Comparison of ENCODE assay signal across 1 cellular context in the genomic region with DNA sequence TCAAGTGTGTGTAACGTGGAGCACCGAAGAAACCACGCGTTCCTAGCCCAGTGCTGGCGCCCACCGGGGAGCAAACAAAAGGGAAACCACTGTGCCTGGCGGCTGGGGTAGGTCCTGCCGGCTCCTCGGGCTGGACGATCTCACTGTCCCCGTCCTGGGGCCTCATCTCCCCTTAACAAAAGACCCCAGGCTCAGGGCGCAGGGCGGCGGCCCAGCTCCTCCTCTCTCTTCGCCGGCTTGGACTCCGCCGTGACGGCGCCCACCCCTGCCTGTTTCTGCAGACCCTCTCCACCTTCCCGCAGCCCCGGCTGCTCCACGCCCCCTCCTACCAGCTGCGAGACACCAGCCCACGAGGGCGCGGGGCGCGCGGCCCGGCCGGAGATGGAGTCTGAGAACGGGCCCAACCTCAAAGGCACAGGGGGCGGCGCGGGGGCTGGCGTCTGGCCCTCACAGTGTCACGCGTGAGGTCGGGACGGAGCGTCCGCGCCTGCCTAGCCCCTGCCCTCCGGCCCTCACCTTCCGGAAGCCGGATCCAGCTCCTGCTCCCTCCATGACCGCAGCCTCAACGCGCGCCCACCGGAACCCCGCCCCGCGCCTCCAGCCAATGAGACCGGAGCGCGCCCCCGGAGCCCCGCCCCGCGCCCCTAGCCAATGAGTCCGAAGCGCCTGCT.
TF ChIP-seq lines count a peak whose summit lies in the region.

Gene CENPX, minus strand, starts transcription at position 569 of the 671 bp plus-strand sequence. Its CDS starts 17 bp downstream, at position 552.

TF ChIP-seq in WTC11, 78 proteins besides CTCF, POLR2A, EP300 and RAD21 (continued from another document):
- TF ChIP-seq, protein P1, sequence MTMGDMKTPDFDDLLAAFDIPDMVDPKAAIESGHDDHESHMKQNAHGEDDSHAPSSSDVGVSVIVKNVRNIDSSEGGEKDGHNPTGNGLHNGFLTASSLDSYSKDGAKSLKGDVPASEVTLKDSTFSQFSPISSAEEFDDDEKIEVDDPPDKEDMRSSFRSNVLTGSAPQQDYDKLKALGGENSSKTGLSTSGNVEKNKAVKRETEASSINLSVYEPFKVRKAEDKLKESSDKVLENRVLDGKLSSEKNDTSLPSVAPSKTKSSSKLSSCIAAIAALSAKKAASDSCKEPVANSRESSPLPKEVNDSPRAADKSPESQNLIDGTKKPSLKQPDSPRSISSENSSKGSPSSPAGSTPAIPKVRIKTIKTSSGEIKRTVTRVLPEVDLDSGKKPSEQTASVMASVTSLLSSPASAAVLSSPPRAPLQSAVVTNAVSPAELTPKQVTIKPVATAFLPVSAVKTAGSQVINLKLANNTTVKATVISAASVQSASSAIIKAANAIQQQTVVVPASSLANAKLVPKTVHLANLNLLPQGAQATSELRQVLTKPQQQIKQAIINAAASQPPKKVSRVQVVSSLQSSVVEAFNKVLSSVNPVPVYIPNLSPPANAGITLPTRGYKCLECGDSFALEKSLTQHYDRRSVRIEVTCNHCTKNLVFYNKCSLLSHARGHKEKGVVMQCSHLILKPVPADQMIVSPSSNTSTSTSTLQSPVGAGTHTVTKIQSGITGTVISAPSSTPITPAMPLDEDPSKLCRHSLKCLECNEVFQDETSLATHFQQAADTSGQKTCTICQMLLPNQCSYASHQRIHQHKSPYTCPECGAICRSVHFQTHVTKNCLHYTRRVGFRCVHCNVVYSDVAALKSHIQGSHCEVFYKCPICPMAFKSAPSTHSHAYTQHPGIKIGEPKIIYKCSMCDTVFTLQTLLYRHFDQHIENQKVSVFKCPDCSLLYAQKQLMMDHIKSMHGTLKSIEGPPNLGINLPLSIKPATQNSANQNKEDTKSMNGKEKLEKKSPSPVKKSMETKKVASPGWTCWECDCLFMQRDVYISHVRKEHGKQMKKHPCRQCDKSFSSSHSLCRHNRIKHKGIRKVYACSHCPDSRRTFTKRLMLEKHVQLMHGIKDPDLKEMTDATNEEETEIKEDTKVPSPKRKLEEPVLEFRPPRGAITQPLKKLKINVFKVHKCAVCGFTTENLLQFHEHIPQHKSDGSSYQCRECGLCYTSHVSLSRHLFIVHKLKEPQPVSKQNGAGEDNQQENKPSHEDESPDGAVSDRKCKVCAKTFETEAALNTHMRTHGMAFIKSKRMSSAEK (CRISPR knock-in tag; IDR thresholded peaks at IDR 0.05; ENCODE audit: borderline replicate concordance): no peak
- no peak for TF ChIP-seq NR2C2 (CRISPR knock-in tag; IDR thresholded peaks at IDR 0.05)
TF ChIP-seq in WTC11: peak in this region for 6.
